Comparison of ENCODE assay signal across 26 cellular contexts in genomic region chr7:145151651-145152050, GRCh38.
"Had no signal": no experiment of that assay in that cellular context is flagged by ENCODE, and none has a peak within 500 bp of the region (broad histone marks: within the 10 kb centered on the region; RNA-seq: fewer than 3 reads in every experiment).

No MANE protein-coding gene starts in this region.

- H3K27me3 ChIP-seq: colonic mucosa, esophagus squamous epithelium, gastrocnemius medialis, hepatocyte, left lung had no signal

- H3K9me3 ChIP-seq: colonic mucosa, esophagus squamous epithelium, gastrocnemius medialis, left lung, lower lobe of right lung, mucosa of descending colon had no signal

- H3K27ac ChIP-seq: colonic mucosa, epithelial cell of prostate, esophagus squamous epithelium, gastrocnemius medialis, hepatocyte, left lung, lower lobe of right lung had no signal

- ATAC-seq: effector memory CD8-positive, alpha-beta T cell; esophagus mucosa; gastrocnemius medialis; left colon; left lung; left ventricle myocardium superior; lower lobe of right lung; mucosa of descending colon had no signal

- H3K36me3 ChIP-seq: colonic mucosa, esophagus squamous epithelium, gastrocnemius medialis, left lung, lower lobe of right lung had no signal

- H3K4me1 ChIP-seq: colonic mucosa, esophagus squamous epithelium, gastrocnemius medialis, left lung, lower lobe of right lung had no signal

- DNase-seq: colonic mucosa; cortex of kidney; effector CD8-positive, alpha-beta T cell; effector memory CD8-positive, alpha-beta T cell; endodermal cell; erythroblast; esophagus squamous epithelium; foreskin fibroblast; foreskin melanocyte; gastrocnemius medialis; glutamatergic neuron; head of caudate nucleus; hypothalamus; immature natural killer cell; islet precursor cell; kidney; kidney glomerular epithelial cell; left colon; left lung; left ventricle myocardium superior; lower lobe of right lung; mesenchymal stem cell; mucosa of descending colon had no signal

- H3K4me3 ChIP-seq: colonic mucosa, esophagus squamous epithelium, gastrocnemius medialis, hepatocyte, left lung, lower lobe of right lung, mucosa of descending colon had no signal
